ENCODE assay signal across 15 cellular contexts in genomic region chr2:28225472-28225915, GRCh38.
A peak's percentile ranks its signal among the peaks of the same experiment; 100 is the strongest.
DNase-seq lines count a peak whose midpoint lies in the region; ATAC-seq and TF ChIP-seq lines count a peak whose summit lies in the region.
"Had no signal": no experiment of that assay in that cellular context is flagged by ENCODE, and none has a peak within 500 bp of the region (broad histone marks: within the 10 kb centered on the region; RNA-seq: fewer than 3 reads in every experiment).

No MANE protein-coding gene starts in this region.

- peaks cover 0 to 3% of the 10 kb centered on the region in 2 donors for H3K4me1 ChIP-seq in aorta (ENCODE audit: control insufficient read depth in 1 of 2, insufficient read depth in 2 of 2, low read length in 2 of 2)

- H3K27ac ChIP-seq in aorta (ENCODE audit: low read depth in 1 of 2, low read length in 2 of 2): peak overlapping the region; percentile 15 to 29

- peak; percentile 54 for DNase-seq in amniotic epithelial cell (ENCODE audit: low read depth)
- DNase-seq in fibroblast of the aortic adventitia (ENCODE audit: low read depth): peak; percentile 21
- peak; percentile 48 for DNase-seq in renal cortical epithelial cell (ENCODE audit: low read depth)
- DNase-seq in aorta: no peak
- no peak for DNase-seq in germinal center (ENCODE audit: low spot score)
- DNase-seq in NCI-H2029 treated with DMSO at 0.1 percent for 48 hours (lab: John Stamatoyannopoulos, UW): no peak
- DNase-seq: activated naive CD4-positive, alpha-beta T cell treated with anti-CD3 and anti-CD28 coated beads, Interleukin-2, amount 50 U/mL, for 16 hours; activated T-cell treated with anti-CD3 and anti-CD28 coated beads for 4 hours; C1 segment of cervical spinal cord; DMS53; effector CD4-positive, alpha-beta T cell; naive thymus-derived CD8-positive, alpha-beta T cell; NCI-H2107; NCI-H748 treated with DMSO at 0.1 percent for 48 hours had no signal

- intact Hi-C loops in aorta (cut with DNase I): no loop called here

- no peaks in the 10 kb centered on the region for H3K9me3 ChIP-seq in aorta (ENCODE audit: control insufficient read depth, low read length)

- H3K36me3 ChIP-seq in aorta (ENCODE audit: control insufficient read depth in 1 of 2, insufficient read depth in 2 of 2, low read length in 1 of 2): no peaks in the 10 kb centered on the region

- WGBS in aorta, 2 donors: 4 to 10% methylated on average over 2 of the region's 2 CpGs

- H3K4me3 ChIP-seq in fibroblast of the aortic adventitia (ENCODE audit: low read depth, low read length): no peak overlapping the region
- no peak overlapping the region for H3K4me3 ChIP-seq in aorta (ENCODE audit: low read length in 2 of 2)

- no peaks in the 10 kb centered on the region for H3K27me3 ChIP-seq in aorta (ENCODE audit: control insufficient read depth in 1 of 2, insufficient read depth in 2 of 2, low read length in 1 of 2)

- TF ChIP-seq CTCF in fibroblast of the aortic adventitia (IDR thresholded peaks at IDR 0.05; ENCODE audit: insufficient read depth, low read length): no peak

- ATAC-seq in aorta (ENCODE audit: low FRiP score): no peak
- ATAC-seq in GM21737 (IDR thresholded peaks at IDR 0.05; ENCODE audit: unreplicated experiment): no peak
- ATAC-seq: naive thymus-derived CD8-positive, alpha-beta T cell had no signal

Comparison
In these comparisons a context has a peak if more than half of its experiments do, and no peak if none do; other contexts are left out.
1. DNase-seq: peak in amniotic epithelial cell (single experiment), fibroblast of the aortic adventitia (single experiment) and renal cortical epithelial cell (single experiment); none in aorta (0 of 2), germinal center (single experiment) and NCI-H2029 treated with DMSO at 0.1 percent for 48 hours (single experiment).